In the genomic region with DNA sequence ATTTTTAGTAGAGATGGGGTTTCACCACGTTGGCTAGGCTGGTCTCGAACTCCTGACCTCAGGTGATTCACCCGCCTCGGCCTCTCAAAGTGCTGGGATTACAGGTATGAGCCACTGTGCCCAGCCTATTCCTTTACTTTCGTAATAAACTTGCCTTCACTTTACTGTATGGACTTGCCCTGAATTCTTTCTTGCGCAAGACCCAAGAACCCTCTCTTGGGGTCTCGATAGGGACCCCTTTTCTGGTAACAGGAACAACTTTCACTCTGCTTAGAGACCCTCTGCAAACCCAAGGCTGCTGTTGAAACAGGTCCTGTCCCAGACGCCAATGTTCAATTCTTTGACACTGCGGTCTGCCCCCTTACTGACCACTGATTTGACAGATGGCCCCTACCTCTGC, we compare ENCODE assay signal across 8 cellular contexts. TPM values are rescaled to one million over a fixed set of nuclear protein-coding genes. Genes with fewer than 3 reads are reported as not detected.
"Had no signal": no experiment of that assay in that cellular context is flagged by ENCODE, and none has a peak within 500 bp of the region (broad histone marks: within the 10 kb centered on the region; RNA-seq: fewer than 3 reads in every experiment).

No MANE protein-coding gene starts in this region.

RNA-seq across cellular contexts. Expression of gene ADRA1D, which starts 29.7 kb away (rescaled TPM):
- total RNA-seq: left lobe of liver; lung microvascular endothelial cell; mesothelial cell of epicardium; mononuclear cell; myocyte; naive thymus-derived CD4-positive, alpha-beta T cell had no signal
- polyA plus RNA-seq: immature natural killer cell; keratinocyte; naive thymus-derived CD4-positive, alpha-beta T cell had no signal
